ENCODE assay signal across 10 cellular contexts in the genomic region with DNA sequence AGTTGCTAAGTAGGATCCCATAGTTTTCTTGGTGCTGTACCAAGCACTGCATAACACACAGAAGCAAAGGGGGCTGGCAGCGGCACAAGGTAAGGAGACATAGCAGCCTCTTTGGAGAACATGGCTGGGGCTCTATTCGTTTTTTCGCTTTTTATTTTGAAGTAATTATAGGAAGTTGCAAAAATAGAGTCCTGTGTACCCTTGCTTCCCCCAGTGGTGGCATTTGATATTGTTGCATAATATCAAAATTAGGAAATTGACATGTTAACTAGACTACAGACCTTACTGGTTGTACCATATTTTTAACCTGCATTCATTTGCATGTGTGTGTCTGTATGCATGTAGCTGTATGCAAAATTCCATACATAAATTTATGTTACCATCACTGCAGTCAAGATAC. TPM values are rescaled to one million over a fixed set of nuclear protein-coding genes. Genes with fewer than 3 reads are reported as not detected.
A peak's percentile ranks its signal among the peaks of the same experiment; 100 is the strongest.
DNase-seq lines count a peak whose midpoint lies in the region; ATAC-seq, FAIRE-seq and TF ChIP-seq lines count a peak whose summit lies in the region.
"Had no signal": no experiment of that assay in that cellular context is flagged by ENCODE, and none has a peak within 500 bp of the region (broad histone marks: within the 10 kb centered on the region; RNA-seq: fewer than 3 reads in every experiment).

No MANE protein-coding gene starts in this region.

- intact Hi-C loops in GM12878 (cut with micrococcal nuclease; ENCODE audit: unreplicated experiment): no loop called here
- intact Hi-C loops in pancreas (cut with DNase I): no loop called here

- peak; percentile 34 to 45 (median 34); a peak in 4 of 6 replicates for TF ChIP-seq CTCF in GM12878 (IDR thresholded peaks at IDR 0.05 in 2 of 3, conservative IDR thresholded peaks at IDR 0.05 in 1 of 3; ENCODE audit: control insufficient read depth in 2 of 3, extremely low read depth in 1 of 3, insufficient read depth in 1 of 3, low read depth in 3 of 3, low read length in 3 of 3)
- TF ChIP-seq CTCF in pancreas (IDR thresholded peaks at IDR 0.05): peak in 3 of 4 donors; percentile 10 to 13 (median 12)

- POLR2A ChIA-PET in GM12878 (lab: Charles Lee): no interaction called here

- CTCF ChIA-PET in GM12878 (lab: Yijun Ruan, JAX): no interaction called here

- H3K79me2 ChIP-seq in GM12878 (ENCODE audit: control insufficient read depth, insufficient read depth, low read length): no peaks in the 10 kb centered on the region

- TF ChIP-seq EP300 in Ishikawa (IDR thresholded peaks at IDR 0.05; ENCODE audit: borderline replicate concordance): no peak
- no peak for TF ChIP-seq EP300 in GM12878 (IDR thresholded peaks at IDR 0.05; ENCODE audit: borderline replicate concordance in 1 of 2, control insufficient read depth in 1 of 2, low read depth in 2 of 2, low read length in 2 of 2)

- H3K9me3 ChIP-seq in GM12878 (replicated peaks; ENCODE audit: control insufficient read depth, insufficient read depth, low read length) (no peaks in the 10 kb centered on the region), pancreas (no peaks in the 10 kb centered on the region)

- FAIRE-seq in GM12878 (lab: Jason Lieb, UNC) (no peak), pancreas (lab: Jason Lieb, UNC) (no peak)

- H3K27me3 ChIP-seq in GM12878 (replicated peaks in 1 of 2; ENCODE audit: control insufficient read depth in 2 of 2, insufficient read depth in 2 of 2, low read length in 1 of 2) (no peaks in the 10 kb centered on the region), pancreas (no peaks in the 10 kb centered on the region)

- H4K20me1 ChIP-seq in GM12878 (ENCODE audit: control insufficient read depth, insufficient read depth): no peaks in the 10 kb centered on the region

- peak; percentile 69 for ATAC-seq in GM12878
- no peak for ATAC-seq in pancreas
- no peak for ATAC-seq in HG02840 (IDR thresholded peaks at IDR 0.05; ENCODE audit: low FRiP score, unreplicated experiment)
- no peak for ATAC-seq in HG02623 (IDR thresholded peaks at IDR 0.05; ENCODE audit: unreplicated experiment)

- 0% methylated on average over 3 of the region's 3 CpGs for WGBS in GM12878 (ENCODE audit: insufficient coverage, insufficient replicate concordance, low lambda C conversion rate, missing lambda C conversion rate)
- WGBS in pancreas, 2 donors: 71 to 83% methylated on average over 3 of the region's 3 CpGs

- H3K36me3 ChIP-seq in GM12878 (ENCODE audit: control insufficient read depth in 2 of 2, insufficient read depth in 2 of 2, low read length in 1 of 2): no peaks in the 10 kb centered on the region
- no peaks in the 10 kb centered on the region for H3K36me3 ChIP-seq in pancreas

- H3K4me1 ChIP-seq in GM12878 (ENCODE audit: control insufficient read depth, insufficient read depth, low read length) (no peaks in the 10 kb centered on the region), pancreas (no peaks in the 10 kb centered on the region)

- in situ Hi-C loops in GM12878 (cut with MboI): no loop called here

- H3K4me3 ChIP-seq in GM12878 (no peak overlapping the region), pancreas (no peak overlapping the region)

- H3K4me2 ChIP-seq in GM12878 (ENCODE audit: control insufficient read depth, insufficient read depth): no peak overlapping the region

- H3K9ac ChIP-seq in GM12878 (ENCODE audit: control insufficient read depth, insufficient read depth, low read length): no peak overlapping the region

- RAD21 ChIA-PET in GM12878 (lab: Charles Lee; ENCODE audit: unreplicated experiment): no interaction called here

- SMC1A ChIA-PET in GM12878 (lab: Charles Lee; ENCODE audit: uncharacterized antibody, unreplicated experiment): no interaction called here

- no peak for TF ChIP-seq RAD21 in Ishikawa (IDR thresholded peaks at IDR 0.05; ENCODE audit: low read depth)
- peak; percentile 49; the same call in 1 of the 2 replicates for TF ChIP-seq RAD21 in GM12878 (IDR thresholded peaks at IDR 0.05; ENCODE audit: insufficient read depth, low read depth, low read length)

- H3K27ac ChIP-seq in GM12878 (ENCODE audit: control insufficient read depth, insufficient read depth) (no peak overlapping the region), pancreas (no peak overlapping the region)

- no TSS peak for BruUV-seq in GM12878 (replicated peaks; lab: Mats Ljungman, UMichigan)

- peak; percentile 51 for DNase-seq in NOMO-1 treated with DMSO at 0.1 percent for 48 hours (lab: John Stamatoyannopoulos, UW; ENCODE audit: unreplicated experiment)
- DNase-seq in NOMO-1 treated with dmso at 0.1 percent for 144 hours (lab: John Stamatoyannopoulos, UW; ENCODE audit: unreplicated experiment): no peak
- no peak for DNase-seq in GM12878 (ENCODE audit: low read depth, low spot score)
- DNase-seq in pancreas: no peak
- DNase-seq in OCI-M2 (lab: John Stamatoyannopoulos, UW; ENCODE audit: unreplicated experiment): no peak
- DNase-seq: ACHN, NCI-H146 had no signal

- no peak for TF ChIP-seq POLR2A in GM12878 (IDR thresholded peaks at IDR 0.05; ENCODE audit: low read depth, low read length)

- peak overlapping the region; percentile 33 for H2AFZ ChIP-seq in GM12878 (ENCODE audit: control insufficient read depth, low read depth, low read length)

TF ChIP-seq in Ishikawa, 13 proteins besides CTCF, POLR2A, EP300 and RAD21:
- TF ChIP-seq CREB1 (IDR thresholded peaks at IDR 0.05; ENCODE audit: low read depth) (no peak), CEBPB (IDR thresholded peaks at IDR 0.05) (peak; percentile 39; the same call in 1 of the 2 replicates), NFIC (IDR thresholded peaks at IDR 0.05) (no peak)

TF ChIP-seq in GM12878, 131 proteins besides CTCF, POLR2A, EP300 and RAD21 (continues in another document):
- TF ChIP-seq, protein P1, sequence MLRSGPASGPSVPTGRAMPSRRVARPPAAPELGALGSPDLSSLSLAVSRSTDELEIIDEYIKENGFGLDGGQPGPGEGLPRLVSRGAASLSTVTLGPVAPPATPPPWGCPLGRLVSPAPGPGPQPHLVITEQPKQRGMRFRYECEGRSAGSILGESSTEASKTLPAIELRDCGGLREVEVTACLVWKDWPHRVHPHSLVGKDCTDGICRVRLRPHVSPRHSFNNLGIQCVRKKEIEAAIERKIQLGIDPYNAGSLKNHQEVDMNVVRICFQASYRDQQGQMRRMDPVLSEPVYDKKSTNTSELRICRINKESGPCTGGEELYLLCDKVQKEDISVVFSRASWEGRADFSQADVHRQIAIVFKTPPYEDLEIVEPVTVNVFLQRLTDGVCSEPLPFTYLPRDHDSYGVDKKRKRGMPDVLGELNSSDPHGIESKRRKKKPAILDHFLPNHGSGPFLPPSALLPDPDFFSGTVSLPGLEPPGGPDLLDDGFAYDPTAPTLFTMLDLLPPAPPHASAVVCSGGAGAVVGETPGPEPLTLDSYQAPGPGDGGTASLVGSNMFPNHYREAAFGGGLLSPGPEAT (IDR thresholded peaks at IDR 0.05; ENCODE audit: low read depth): no peak
- TF ChIP-seq, protein P2, sequence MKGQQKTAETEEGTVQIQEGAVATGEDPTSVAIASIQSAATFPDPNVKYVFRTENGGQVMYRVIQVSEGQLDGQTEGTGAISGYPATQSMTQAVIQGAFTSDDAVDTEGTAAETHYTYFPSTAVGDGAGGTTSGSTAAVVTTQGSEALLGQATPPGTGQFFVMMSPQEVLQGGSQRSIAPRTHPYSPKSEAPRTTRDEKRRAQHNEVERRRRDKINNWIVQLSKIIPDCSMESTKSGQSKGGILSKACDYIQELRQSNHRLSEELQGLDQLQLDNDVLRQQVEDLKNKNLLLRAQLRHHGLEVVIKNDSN (IDR thresholded peaks at IDR 0.05; ENCODE audit: borderline replicate concordance, extremely low read length, insufficient read depth, low read depth, low read length): no peak
- TF ChIP-seq SPI1 (IDR thresholded peaks at IDR 0.05; ENCODE audit: borderline replicate concordance, insufficient read depth, low read depth, low read length): no peak
- no peak for TF ChIP-seq HDAC6 (IDR thresholded peaks at IDR 0.05; ENCODE audit: unreplicated experiment)
- TF ChIP-seq ASH2L (IDR thresholded peaks at IDR 0.05; ENCODE audit: borderline replicate concordance, low read depth): no peak
- TF ChIP-seq ZSCAN29 (IDR thresholded peaks at IDR 0.05): no peak
- no peak for TF ChIP-seq CHD2 (IDR thresholded peaks at IDR 0.05; ENCODE audit: borderline replicate concordance, low read depth, low read length)
- no peak for TF ChIP-seq POLR2AphosphoS5 (IDR thresholded peaks at IDR 0.05; ENCODE audit: low read length)
- no peak for TF ChIP-seq CHD4 (IDR thresholded peaks at IDR 0.05)
- TF ChIP-seq, protein P3, sequence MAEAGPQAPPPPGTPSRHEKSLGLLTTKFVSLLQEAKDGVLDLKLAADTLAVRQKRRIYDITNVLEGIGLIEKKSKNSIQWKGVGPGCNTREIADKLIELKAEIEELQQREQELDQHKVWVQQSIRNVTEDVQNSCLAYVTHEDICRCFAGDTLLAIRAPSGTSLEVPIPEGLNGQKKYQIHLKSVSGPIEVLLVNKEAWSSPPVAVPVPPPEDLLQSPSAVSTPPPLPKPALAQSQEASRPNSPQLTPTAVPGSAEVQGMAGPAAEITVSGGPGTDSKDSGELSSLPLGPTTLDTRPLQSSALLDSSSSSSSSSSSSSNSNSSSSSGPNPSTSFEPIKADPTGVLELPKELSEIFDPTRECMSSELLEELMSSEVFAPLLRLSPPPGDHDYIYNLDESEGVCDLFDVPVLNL (IDR thresholded peaks at IDR 0.05; ENCODE audit: low read depth, low read length): no peak

RNA-seq across cellular contexts. Expression of a gene that starts 6.6 kb away (rescaled TPM):
- total RNA-seq in GM12878 (2013; cell fraction: nucleolus; rRNA removed): 183 and 192 TPM in 2 replicates
- total RNA-seq in GM12878 (2014; rRNA removed) (66.3 and 66.5 TPM in 2 replicates), GM12878 (2014; rRNA removed; fragmentation: Illumina TruSeq; extraction: Trizol) (44.5 and 47.0 TPM in 2 replicates), GM12878 (2021) (65.4 and 71.6 TPM in 2 replicates), pancreas (10 to 100 TPM; 31.0 to 45.9 (median 39.2) TPM)
- polyA plus RNA-seq in GM12878 (2011; ENCODE audit: low read depth): 23.6 TPM
- polyA plus RNA-seq in GM12878 (2011; rRNA removed) (115 and 118 TPM in 2 replicates), GM12878 (2014; fragmentation: Illumina TruSeq; extraction: Trizol) (65.9 and 72.9 TPM in 2 replicates), GM12878 (2014; fragmentation: Nextera tagmentation; extraction: Ambion mirVana) (10 to 100 TPM; 12.4 to 15.0 TPM), GM12878 (2014; rRNA removed) (62.0 and 74.7 TPM in 2 replicates), GM12878 (2016; fragmentation: Nextera tagmentation; extraction: Ambion mirVana) (10 to 100 TPM; 76.2 to 81.2 TPM), pancreas (10 to 100 TPM; 14.3 to 24.1 TPM)
- 68.7 and 77.7 TPM in 2 replicates for polyA plus RNA-seq in GM12878 (2011; cell fraction: cytosol; rRNA removed)
- polyA plus RNA-seq in GM12878 (2011; cell fraction: nucleus; rRNA removed): 56.0 and 66.1 TPM in 2 replicates
- 36.6 and 47.0 TPM in 2 replicates for polyA plus RNA-seq in GM12878 (2012)
- 129 and 178 TPM in 2 replicates for polyA minus RNA-seq in GM12878 (2011; rRNA and poly(A)+ RNA removed)
- polyA minus RNA-seq in GM12878 (2011; cell fraction: cytosol; rRNA and poly(A)+ RNA removed): 64.0 and 77.6 TPM in 2 replicates
- 83.1 and 123 TPM in 2 replicates for polyA minus RNA-seq in GM12878 (2011; cell fraction: nucleus; rRNA and poly(A)+ RNA removed)
